ENCODE assay signal across 1 cellular context in genomic region chr5:171477101-171477500, GRCh38.
TF ChIP-seq lines count a peak whose summit lies in the region.

No MANE protein-coding gene starts in this region.

TF ChIP-seq in K562, 482 proteins besides CTCF, POLR2A, EP300 and RAD21 (continued from another document and continues in another):
- TF ChIP-seq GABPB2 (CRISPR knock-in tag; conservative IDR thresholded peaks at IDR 0.05), result no peak
- TF ChIP-seq MEF2D (tag; conservative IDR thresholded peaks at IDR 0.05; ENCODE audit: low read depth), result no peak
- TF ChIP-seq NCOR1 (IDR thresholded peaks at IDR 0.05), result peak; percentile 47; the same call in 1 of the 2 replicates
- no peak for TF ChIP-seq HMBOX1 (IDR thresholded peaks at IDR 0.05)
- TF ChIP-seq ZBTB8A (IDR thresholded peaks at IDR 0.05; ENCODE audit: partially characterized antibody), result no peak
- TF ChIP-seq CTBP1 (IDR thresholded peaks at IDR 0.05; ENCODE audit: borderline replicate concordance), result peak; percentile 59
- TF ChIP-seq E2F4 (CRISPR knock-in tag; IDR thresholded peaks at IDR 0.05; ENCODE audit: low read depth), result no peak
- peak; percentile 55; the same call in 1 of the 2 replicates for TF ChIP-seq SMARCA4 (IDR thresholded peaks at IDR 0.05)
- TF ChIP-seq SAFB2 (IDR thresholded peaks at IDR 0.05; ENCODE audit: borderline replicate concordance, low read depth, low read length, severe bottlenecking), result no peak
- no peak for TF ChIP-seq EGR1 (conservative IDR thresholded peaks at IDR 0.05)
- TF ChIP-seq RAD51 (IDR thresholded peaks at IDR 0.05; ENCODE audit: borderline replicate concordance, low read depth), result no peak
- 0 out of 2 replicates have a peak, but pooled peaks have one; percentile 50 for TF ChIP-seq ZNF175 (CRISPR knock-in tag; IDR thresholded peaks at IDR 0.05; ENCODE audit: low read depth)
- no peak for TF ChIP-seq ZNF280A (IDR thresholded peaks at IDR 0.05; ENCODE audit: low read depth, partially characterized antibody)
- TF ChIP-seq ZNF76 (CRISPR knock-in tag; IDR thresholded peaks at IDR 0.05; ENCODE audit: borderline replicate concordance), result no peak
- TF ChIP-seq THAP12 (CRISPR knock-in tag; IDR thresholded peaks at IDR 0.05), result no peak
- TF ChIP-seq ZNF184 (CRISPR knock-in tag; IDR thresholded peaks at IDR 0.05), result no peak
- no peak for TF ChIP-seq KLF6 (CRISPR knock-in tag; IDR thresholded peaks at IDR 0.05; ENCODE audit: borderline replicate concordance)
- TF ChIP-seq ELF4 (CRISPR knock-in tag; IDR thresholded peaks at IDR 0.05), result no peak
- no peak for TF ChIP-seq NCOA2 (IDR thresholded peaks at IDR 0.05; ENCODE audit: partially characterized antibody in 2 of 2)
- no peak for TF ChIP-seq ZNF79 (CRISPR knock-in tag; IDR thresholded peaks at IDR 0.05; ENCODE audit: low read depth)
- no peak for TF ChIP-seq TAF9B (IDR thresholded peaks at IDR 0.05; ENCODE audit: partially characterized antibody)
- no peak for TF ChIP-seq XRCC3 (IDR thresholded peaks at IDR 0.05)
- TF ChIP-seq ARID3B (CRISPR knock-in tag; IDR thresholded peaks at IDR 0.05; ENCODE audit: borderline replicate concordance), result no peak
- TF ChIP-seq MTA2 (IDR thresholded peaks at IDR 0.05; ENCODE audit: low read depth), result peak; percentile 56; the same call in 1 of the 2 replicates
- no peak for TF ChIP-seq ZNF584 (CRISPR knock-in tag; IDR thresholded peaks at IDR 0.05; ENCODE audit: low read depth)
- no peak for TF ChIP-seq MIER1 (IDR thresholded peaks at IDR 0.05; ENCODE audit: low read depth)
- TF ChIP-seq ZBTB17 (CRISPR knock-in tag; IDR thresholded peaks at IDR 0.05), result peak; percentile 99
- no peak for TF ChIP-seq FOXO4 (CRISPR knock-in tag; IDR thresholded peaks at IDR 0.05)
- TF ChIP-seq MTA1 (IDR thresholded peaks at IDR 0.05; ENCODE audit: borderline replicate concordance), result no peak
- no peak; the same call in 1 of the 2 replicates for TF ChIP-seq STAT5A (IDR thresholded peaks at IDR 0.05; ENCODE audit: borderline replicate concordance, low read length)
- no peak for TF ChIP-seq NR1H2 (CRISPR knock-in tag; IDR thresholded peaks at IDR 0.05)
- TF ChIP-seq RBBP5 (IDR thresholded peaks at IDR 0.05; ENCODE audit: borderline replicate concordance, insufficient read depth, low read length, poor library complexity, severe bottlenecking), result no peak
- TF ChIP-seq TCF3 (CRISPR knock-in tag; IDR thresholded peaks at IDR 0.05), result peak; percentile 85
- TF ChIP-seq ZSCAN32 (CRISPR knock-in tag; IDR thresholded peaks at IDR 0.05), result no peak
- TF ChIP-seq SRSF9 (IDR thresholded peaks at IDR 0.05; ENCODE audit: borderline replicate concordance, low read depth, low read length), result no peak
- TF ChIP-seq SNIP1 (IDR thresholded peaks at IDR 0.05; ENCODE audit: low read depth), result no peak
- no peak for TF ChIP-seq BCLAF1 (IDR thresholded peaks at IDR 0.05; ENCODE audit: borderline replicate concordance in 1 of 2, control insufficient read depth in 1 of 2, low read depth in 2 of 2, low read length in 1 of 2)
- TF ChIP-seq FOXP4 (CRISPR knock-in tag; IDR thresholded peaks at IDR 0.05; ENCODE audit: borderline replicate concordance), result no peak
- 0 out of 2 replicates have a peak, but pooled peaks have one; percentile 36 for TF ChIP-seq ATF7 (IDR thresholded peaks at IDR 0.05)
- no peak for TF ChIP-seq HNRNPUL1 (IDR thresholded peaks at IDR 0.05; ENCODE audit: low read length)
- TF ChIP-seq HNRNPLL (IDR thresholded peaks at IDR 0.05; ENCODE audit: low read depth, low read length, poor library complexity, severe bottlenecking), result no peak
- peak; percentile 29; the same call in 1 of the 2 replicates for TF ChIP-seq ESRRA (IDR thresholded peaks at IDR 0.05; ENCODE audit: borderline replicate concordance, low read depth)
- TF ChIP-seq NELFE (IDR thresholded peaks at IDR 0.05; ENCODE audit: insufficient read depth, insufficient read length), result no peak
- no peak for TF ChIP-seq ID3 (CRISPR knock-in tag; IDR thresholded peaks at IDR 0.05)
- no peak for TF ChIP-seq ID3 (tag; IDR thresholded peaks at IDR 0.05)
- TF ChIP-seq BHLHE40 (IDR thresholded peaks at IDR 0.05; ENCODE audit: low read length), result peak; percentile 70
- no peak for TF ChIP-seq DACH1 (IDR thresholded peaks at IDR 0.05; ENCODE audit: partially characterized antibody)
- peak in 1 of 2 experiments; percentile 99; a peak in 2 of 4 replicates for TF ChIP-seq MLLT1 (IDR thresholded peaks at IDR 0.05)
- no peak for TF ChIP-seq RFX7 (CRISPR knock-in tag; IDR thresholded peaks at IDR 0.05)
- TF ChIP-seq TCF15 (CRISPR knock-in tag; IDR thresholded peaks at IDR 0.05), result no peak
- peak; percentile 70; the same call in 1 of the 2 replicates for TF ChIP-seq PML (IDR thresholded peaks at IDR 0.05; ENCODE audit: low read length)
- no peak for TF ChIP-seq PURB (CRISPR knock-in tag; IDR thresholded peaks at IDR 0.05; ENCODE audit: low read depth)
- no peak for TF ChIP-seq SAFB (IDR thresholded peaks at IDR 0.05; ENCODE audit: borderline replicate concordance, low read depth, low read length)
- TF ChIP-seq GATA2 (CRISPR knock-in tag; IDR thresholded peaks at IDR 0.05), result peak; percentile 36; the same call in 1 of the 2 replicates
- no peak for TF ChIP-seq NFRKB (IDR thresholded peaks at IDR 0.05; ENCODE audit: low read depth)
